ENCODE assay signal across 1 cellular context in the genomic region with DNA sequence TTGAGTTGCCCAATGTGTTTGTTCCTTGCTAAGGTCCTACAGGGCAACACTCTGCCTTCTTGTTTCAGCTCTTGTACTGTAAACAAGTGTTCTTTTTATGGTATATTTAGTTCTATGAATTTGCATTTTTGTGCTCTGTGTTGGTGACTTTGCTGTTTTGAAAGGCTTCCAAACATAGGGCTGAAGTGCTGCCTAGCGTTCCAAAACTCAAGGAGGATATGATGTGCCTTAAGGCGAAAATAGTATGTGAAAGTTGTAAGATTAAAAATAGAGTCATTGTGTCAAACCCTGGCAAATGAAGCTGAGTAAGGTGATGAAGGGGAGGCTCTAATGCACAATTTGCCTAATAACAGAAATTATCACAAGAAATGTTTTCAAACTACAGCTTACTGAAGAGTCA.
TF ChIP-seq lines count a peak whose summit lies in the region.

No MANE protein-coding gene starts in this region.

TF ChIP-seq in GM23338, 12 proteins besides CTCF, POLR2A, EP300 and RAD21 (continued from another document):
- TF ChIP-seq, protein P1, sequence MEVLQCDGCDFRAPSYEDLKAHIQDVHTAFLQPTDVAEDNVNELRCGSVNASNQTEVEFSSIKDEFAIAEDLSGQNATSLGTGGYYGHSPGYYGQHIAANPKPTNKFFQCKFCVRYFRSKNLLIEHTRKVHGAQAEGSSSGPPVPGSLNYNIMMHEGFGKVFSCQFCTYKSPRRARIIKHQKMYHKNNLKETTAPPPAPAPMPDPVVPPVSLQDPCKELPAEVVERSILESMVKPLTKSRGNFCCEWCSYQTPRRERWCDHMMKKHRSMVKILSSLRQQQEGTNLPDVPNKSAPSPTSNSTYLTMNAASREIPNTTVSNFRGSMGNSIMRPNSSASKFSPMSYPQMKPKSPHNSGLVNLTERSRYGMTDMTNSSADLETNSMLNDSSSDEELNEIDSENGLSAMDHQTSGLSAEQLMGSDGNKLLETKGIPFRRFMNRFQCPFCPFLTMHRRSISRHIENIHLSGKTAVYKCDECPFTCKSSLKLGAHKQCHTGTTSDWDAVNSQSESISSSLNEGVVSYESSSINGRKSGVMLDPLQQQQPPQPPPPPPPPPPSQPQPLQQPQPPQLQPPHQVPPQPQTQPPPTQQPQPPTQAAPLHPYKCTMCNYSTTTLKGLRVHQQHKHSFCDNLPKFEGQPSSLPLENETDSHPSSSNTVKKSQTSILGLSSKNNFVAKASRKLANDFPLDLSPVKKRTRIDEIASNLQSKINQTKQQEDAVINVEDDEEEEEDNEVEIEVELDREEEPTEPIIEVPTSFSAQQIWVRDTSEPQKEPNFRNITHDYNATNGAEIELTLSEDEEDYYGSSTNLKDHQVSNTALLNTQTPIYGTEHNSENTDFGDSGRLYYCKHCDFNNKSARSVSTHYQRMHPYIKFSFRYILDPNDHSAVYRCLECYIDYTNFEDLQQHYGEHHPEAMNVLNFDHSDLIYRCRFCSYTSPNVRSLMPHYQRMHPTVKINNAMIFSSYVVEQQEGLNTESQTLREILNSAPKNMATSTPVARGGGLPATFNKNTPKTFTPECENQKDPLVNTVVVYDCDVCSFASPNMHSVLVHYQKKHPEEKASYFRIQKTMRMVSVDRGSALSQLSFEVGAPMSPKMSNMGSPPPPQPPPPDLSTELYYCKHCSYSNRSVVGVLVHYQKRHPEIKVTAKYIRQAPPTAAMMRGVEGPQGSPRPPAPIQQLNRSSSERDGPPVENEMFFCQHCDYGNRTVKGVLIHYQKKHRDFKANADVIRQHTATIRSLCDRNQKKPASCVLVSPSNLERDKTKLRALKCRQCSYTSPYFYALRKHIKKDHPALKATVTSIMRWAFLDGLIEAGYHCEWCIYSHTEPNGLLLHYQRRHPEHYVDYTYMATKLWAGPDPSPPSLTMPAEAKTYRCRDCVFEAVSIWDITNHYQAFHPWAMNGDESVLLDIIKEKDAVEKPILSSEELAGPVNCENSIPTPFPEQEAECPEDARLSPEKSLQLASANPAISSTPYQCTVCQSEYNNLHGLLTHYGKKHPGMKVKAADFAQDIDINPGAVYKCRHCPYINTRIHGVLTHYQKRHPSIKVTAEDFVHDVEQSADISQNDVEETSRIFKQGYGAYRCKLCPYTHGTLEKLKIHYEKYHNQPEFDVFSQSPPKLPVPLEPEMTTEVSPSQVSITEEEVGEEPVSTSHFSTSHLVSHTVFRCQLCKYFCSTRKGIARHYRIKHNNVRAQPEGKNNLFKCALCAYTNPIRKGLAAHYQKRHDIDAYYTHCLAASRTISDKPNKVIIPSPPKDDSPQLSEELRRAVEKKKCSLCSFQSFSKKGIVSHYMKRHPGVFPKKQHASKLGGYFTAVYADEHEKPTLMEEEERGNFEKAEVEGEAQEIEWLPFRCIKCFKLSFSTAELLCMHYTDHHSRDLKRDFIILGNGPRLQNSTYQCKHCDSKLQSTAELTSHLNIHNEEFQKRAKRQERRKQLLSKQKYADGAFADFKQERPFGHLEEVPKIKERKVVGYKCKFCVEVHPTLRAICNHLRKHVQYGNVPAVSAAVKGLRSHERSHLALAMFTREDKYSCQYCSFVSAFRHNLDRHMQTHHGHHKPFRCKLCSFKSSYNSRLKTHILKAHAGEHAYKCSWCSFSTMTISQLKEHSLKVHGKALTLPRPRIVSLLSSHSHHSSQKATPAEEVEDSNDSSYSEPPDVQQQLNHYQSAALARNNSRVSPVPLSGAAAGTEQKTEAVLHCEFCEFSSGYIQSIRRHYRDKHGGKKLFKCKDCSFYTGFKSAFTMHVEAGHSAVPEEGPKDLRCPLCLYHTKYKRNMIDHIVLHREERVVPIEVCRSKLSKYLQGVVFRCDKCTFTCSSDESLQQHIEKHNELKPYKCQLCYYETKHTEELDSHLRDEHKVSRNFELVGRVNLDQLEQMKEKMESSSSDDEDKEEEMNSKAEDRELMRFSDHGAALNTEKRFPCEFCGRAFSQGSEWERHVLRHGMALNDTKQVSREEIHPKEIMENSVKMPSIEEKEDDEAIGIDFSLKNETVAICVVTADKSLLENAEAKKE (CRISPR knock-in tag; IDR thresholded peaks at IDR 0.05): no peak
- TF ChIP-seq, protein P2, sequence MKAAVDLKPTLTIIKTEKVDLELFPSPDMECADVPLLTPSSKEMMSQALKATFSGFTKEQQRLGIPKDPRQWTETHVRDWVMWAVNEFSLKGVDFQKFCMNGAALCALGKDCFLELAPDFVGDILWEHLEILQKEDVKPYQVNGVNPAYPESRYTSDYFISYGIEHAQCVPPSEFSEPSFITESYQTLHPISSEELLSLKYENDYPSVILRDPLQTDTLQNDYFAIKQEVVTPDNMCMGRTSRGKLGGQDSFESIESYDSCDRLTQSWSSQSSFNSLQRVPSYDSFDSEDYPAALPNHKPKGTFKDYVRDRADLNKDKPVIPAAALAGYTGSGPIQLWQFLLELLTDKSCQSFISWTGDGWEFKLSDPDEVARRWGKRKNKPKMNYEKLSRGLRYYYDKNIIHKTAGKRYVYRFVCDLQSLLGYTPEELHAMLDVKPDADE (IDR thresholded peaks at IDR 0.05): no peak
- TF ChIP-seq EZH2 (IDR thresholded peaks at IDR 0.05; ENCODE audit: low read depth, unreplicated experiment) (no peak), JUNB (IDR thresholded peaks at IDR 0.05; ENCODE audit: unreplicated experiment) (no peak), NANOG (IDR thresholded peaks at IDR 0.05; ENCODE audit: borderline replicate concordance) (no peak)
- TF ChIP-seq, protein P3, sequence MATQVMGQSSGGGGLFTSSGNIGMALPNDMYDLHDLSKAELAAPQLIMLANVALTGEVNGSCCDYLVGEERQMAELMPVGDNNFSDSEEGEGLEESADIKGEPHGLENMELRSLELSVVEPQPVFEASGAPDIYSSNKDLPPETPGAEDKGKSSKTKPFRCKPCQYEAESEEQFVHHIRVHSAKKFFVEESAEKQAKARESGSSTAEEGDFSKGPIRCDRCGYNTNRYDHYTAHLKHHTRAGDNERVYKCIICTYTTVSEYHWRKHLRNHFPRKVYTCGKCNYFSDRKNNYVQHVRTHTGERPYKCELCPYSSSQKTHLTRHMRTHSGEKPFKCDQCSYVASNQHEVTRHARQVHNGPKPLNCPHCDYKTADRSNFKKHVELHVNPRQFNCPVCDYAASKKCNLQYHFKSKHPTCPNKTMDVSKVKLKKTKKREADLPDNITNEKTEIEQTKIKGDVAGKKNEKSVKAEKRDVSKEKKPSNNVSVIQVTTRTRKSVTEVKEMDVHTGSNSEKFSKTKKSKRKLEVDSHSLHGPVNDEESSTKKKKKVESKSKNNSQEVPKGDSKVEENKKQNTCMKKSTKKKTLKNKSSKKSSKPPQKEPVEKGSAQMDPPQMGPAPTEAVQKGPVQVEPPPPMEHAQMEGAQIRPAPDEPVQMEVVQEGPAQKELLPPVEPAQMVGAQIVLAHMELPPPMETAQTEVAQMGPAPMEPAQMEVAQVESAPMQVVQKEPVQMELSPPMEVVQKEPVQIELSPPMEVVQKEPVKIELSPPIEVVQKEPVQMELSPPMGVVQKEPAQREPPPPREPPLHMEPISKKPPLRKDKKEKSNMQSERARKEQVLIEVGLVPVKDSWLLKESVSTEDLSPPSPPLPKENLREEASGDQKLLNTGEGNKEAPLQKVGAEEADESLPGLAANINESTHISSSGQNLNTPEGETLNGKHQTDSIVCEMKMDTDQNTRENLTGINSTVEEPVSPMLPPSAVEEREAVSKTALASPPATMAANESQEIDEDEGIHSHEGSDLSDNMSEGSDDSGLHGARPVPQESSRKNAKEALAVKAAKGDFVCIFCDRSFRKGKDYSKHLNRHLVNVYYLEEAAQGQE (IDR thresholded peaks at IDR 0.05; ENCODE audit: unreplicated experiment): no peak
